In genomic region chr22:32073823-32074380, GRCh38 we compare ENCODE assay signal across 24 cellular contexts. TPM values are rescaled to one million over a fixed set of nuclear protein-coding genes. Genes with fewer than 3 reads are reported as not detected.
DNase-seq lines count a peak whose midpoint lies in the region; ATAC-seq and TF ChIP-seq lines count a peak whose summit lies in the region.
"Had no signal": no experiment of that assay in that cellular context is flagged by ENCODE, and none has a peak within 500 bp of the region (broad histone marks: within the 10 kb centered on the region; RNA-seq: fewer than 3 reads in every experiment).

No MANE protein-coding gene starts in this region.

- H3K4me3 ChIP-seq in Peyer's patch (no peak overlapping the region), hepatocyte (no peak overlapping the region), right lobe of liver (no peak overlapping the region), breast epithelium (no peak overlapping the region)
- H3K4me3 ChIP-seq: GM23248, HAP-1 had no signal

- H3K27me3 ChIP-seq in Peyer's patch (no peaks in the 10 kb centered on the region), hepatocyte (no peaks in the 10 kb centered on the region), right lobe of liver (no peaks in the 10 kb centered on the region), breast epithelium (no peaks in the 10 kb centered on the region), foreskin keratinocyte (peaks cover 25% of the 10 kb centered on the region)

- H3K27ac ChIP-seq in Peyer's patch (peak overlapping the region in 3 of 4 donors; percentile 51 to 88 (median 85)), hepatocyte (peak overlapping the region; percentile 78), right lobe of liver (no peak overlapping the region), breast epithelium (no peak overlapping the region), foreskin keratinocyte (no peak overlapping the region)
- H3K27ac ChIP-seq: C4-2B, GM23248, HL-60 had no signal

- H3K36me3 Mint-ChIP-seq in naive thymus-derived CD8-positive, alpha-beta T cell, result no peaks in the 10 kb centered on the region
- H3K36me3 Mint-ChIP-seq: CD8-positive, alpha-beta memory T cell had no signal

- H3K27ac Mint-ChIP-seq in naive thymus-derived CD8-positive, alpha-beta T cell, result no peak overlapping the region

- TF ChIP-seq POLR2A in Peyer's patch (IDR thresholded peaks at IDR 0.05) (peak; percentile 16 to 73), right lobe of liver (IDR thresholded peaks at IDR 0.05) (no peak), breast epithelium (IDR thresholded peaks at IDR 0.05) (no peak)

- intact Hi-C loops in right lobe of liver (cut with DNase I) (no loop called here), breast epithelium (cut with DNase I; ENCODE audit: low total_unique reads) (no loop called here)

- H3K4me3 Mint-ChIP-seq in naive thymus-derived CD8-positive, alpha-beta T cell, result no peak overlapping the region
- H3K4me3 Mint-ChIP-seq: CD8-positive, alpha-beta memory T cell had no signal

- H3K9me2 ChIP-seq in hepatocyte (replicated peaks; ENCODE audit: insufficient read depth), result no peaks in the 10 kb centered on the region

- no peaks in the 10 kb centered on the region for H3K9me3 Mint-ChIP-seq in naive thymus-derived CD8-positive, alpha-beta T cell
- H3K9me3 Mint-ChIP-seq: CD8-positive, alpha-beta memory T cell had no signal

- no peak overlapping the region for H2AFZ ChIP-seq in hepatocyte
- H2AFZ ChIP-seq: GM23248 had no signal

- TF ChIP-seq CTCF in Peyer's patch (IDR thresholded peaks at IDR 0.05) (no peak), hepatocyte (IDR thresholded peaks at IDR 0.05; ENCODE audit: poor library complexity) (no peak), right lobe of liver (IDR thresholded peaks at IDR 0.05) (no peak), breast epithelium (IDR thresholded peaks at IDR 0.05) (no peak), foreskin keratinocyte (conservative IDR thresholded peaks at IDR 0.05) (no peak)

- H4K20me1 ChIP-seq in hepatocyte (ENCODE audit: insufficient read depth, poor library complexity, severe bottlenecking), result no peaks in the 10 kb centered on the region

- no peaks in the 10 kb centered on the region for H3K4me1 Mint-ChIP-seq in naive thymus-derived CD8-positive, alpha-beta T cell
- H3K4me1 Mint-ChIP-seq: CD8-positive, alpha-beta memory T cell had no signal

- ATAC-seq in right lobe of liver (peak in 3 of 4 donors; percentile 16 to 38 (median 19)), foreskin keratinocyte (no peak), HG03432 (IDR thresholded peaks at IDR 0.05; ENCODE audit: unreplicated experiment) (no peak)
- ATAC-seq in naive thymus-derived CD8-positive, alpha-beta T cell, result no peak
- ATAC-seq: Panc1 had no signal

- peaks cover 6 to 32% (median 12%) of the 10 kb centered on the region in 5 donors for H3K27me3 Mint-ChIP-seq in naive thymus-derived CD8-positive, alpha-beta T cell

- peaks cover 0 to 42% (median 10%) of the 10 kb centered on the region in 4 donors for H3K4me1 ChIP-seq in Peyer's patch
- peaks cover 26% of the 10 kb centered on the region for H3K4me1 ChIP-seq in hepatocyte (ENCODE audit: insufficient read depth)
- H3K4me1 ChIP-seq in right lobe of liver, result peaks cover 0 to 10% (median 0%) of the 10 kb centered on the region in 4 donors
- H3K4me1 ChIP-seq in breast epithelium, result no peaks in the 10 kb centered on the region
- no peaks in the 10 kb centered on the region for H3K4me1 ChIP-seq in foreskin keratinocyte
- H3K4me1 ChIP-seq: HAP-1 had no signal

- H3K4me2 ChIP-seq in hepatocyte, result no peak overlapping the region

- no peaks in the 10 kb centered on the region for H3K9me3 ChIP-seq in Peyer's patch
- H3K9me3 ChIP-seq in hepatocyte (ENCODE audit: low read depth), result no peaks in the 10 kb centered on the region
- H3K9me3 ChIP-seq in right lobe of liver, result no peaks in the 10 kb centered on the region
- no peaks in the 10 kb centered on the region for H3K9me3 ChIP-seq in breast epithelium
- H3K9me3 ChIP-seq: HAP-1 had no signal

- no peaks in the 10 kb centered on the region for H3K79me2 ChIP-seq in hepatocyte

- WGBS in hepatocyte (ENCODE audit: low lambda C conversion rate, missing lambda C conversion rate), result 76% methylated on average over 5 of the region's 5 CpGs
- WGBS in right lobe of liver (ENCODE audit: insufficient coverage, low coverage, low lambda C conversion rate, missing lambda C conversion rate), result 78% methylated on average over 5 of the region's 5 CpGs

- POLR2A ChIA-PET in naive thymus-derived CD8-positive, alpha-beta T cell (lab: Charles Lee), result no interaction called here

- H3K36me3 ChIP-seq in Peyer's patch, result peaks cover 0 to 16% (median 0%) of the 10 kb centered on the region in 3 donors
- H3K36me3 ChIP-seq in hepatocyte (replicated peaks; ENCODE audit: insufficient read depth, low read depth), result no peaks in the 10 kb centered on the region
- no peaks in the 10 kb centered on the region for H3K36me3 ChIP-seq in right lobe of liver
- H3K36me3 ChIP-seq in breast epithelium, result no peaks in the 10 kb centered on the region
- H3K36me3 ChIP-seq: HAP-1 had no signal

- DNase-seq in Peyer's patch (peak in 2 of 3 donors; percentile 79 to 86), hepatocyte (ENCODE audit: low spot score) (peak; percentile 60), right lobe of liver (no peak), renal cortical epithelial cell (ENCODE audit: low read depth) (peak; percentile 29), breast epithelium (ENCODE audit: low spot score in 2 of 2) (no peak), foreskin keratinocyte (no peak)
- no peak for DNase-seq in naive thymus-derived CD8-positive, alpha-beta T cell
- DNase-seq: Calu3; CD8-positive, alpha-beta memory T cell; DMS153; GM23248; KG1; NCI-H1092; NCI-H1436; NCI-H1930; NCI-H226; NCI-H510A treated with DMSO at 0.1 percent for 48 hours; NCI-H748 treated with DMSO at 0.1 percent for 48 hours had no signal

RNA-seq across cellular contexts. Expression of gene SLC5A1, which starts 30.8 kb away (rescaled TPM):
- total RNA-seq in Peyer's patch (1,000 to 10,000 TPM in 3 of 4 donors, 10 to 100 TPM in 1; 14.0 to 1,055 (median 1,005) TPM), hepatocyte (7.3 and 7.4 TPM in 2 replicates), right lobe of liver (1 to 10 TPM in 3 of 6 experiments, under 1 TPM in 3; 0.31 to 1.7 (median 0.85) TPM), renal cortical epithelial cell (not detected in 2 replicates), breast epithelium (1 to 10 TPM in 2 of 3 donors, not detected in 1; 1.3 to 5.3 TPM), foreskin keratinocyte (0.10 TPM in 1 of 2 replicates, not detected in the other)
- polyA plus RNA-seq in hepatocyte (3.0 and 4.4 TPM in 2 replicates), foreskin keratinocyte (0.06 TPM in 1 of 2 replicates, not detected in the other)
- total RNA-seq in naive thymus-derived CD8-positive, alpha-beta T cell, result not detected
- polyA plus RNA-seq in naive thymus-derived CD8-positive, alpha-beta T cell, result not detected
- total RNA-seq: CD8-positive, alpha-beta memory T cell; Daoy; GM23248 had no signal
- polyA plus RNA-seq: CD8-positive, alpha-beta memory T cell; GM23248 had no signal

Comparison
In these comparisons a context has a peak if more than half of its experiments do, and no peak if none do; other contexts are left out.
1. DNase-seq: peak in Peyer's patch (2 of 3), hepatocyte (single experiment) and renal cortical epithelial cell (single experiment); none in right lobe of liver (0 of 3), breast epithelium (0 of 2), naive thymus-derived CD8-positive, alpha-beta T cell (0 of 10) and foreskin keratinocyte (0 of 2).
2. H3K27ac ChIP-seq: peak in Peyer's patch (3 of 4) and hepatocyte (single experiment); none in right lobe of liver (0 of 3), breast epithelium (0 of 2) and foreskin keratinocyte (single experiment).
3. POLR2A ChIP-seq: peak in Peyer's patch (2 of 2); none in right lobe of liver (single experiment) and breast epithelium (single experiment).
4. ATAC-seq: peak in right lobe of liver (3 of 4); none in naive thymus-derived CD8-positive, alpha-beta T cell (0 of 2), foreskin keratinocyte (single experiment) and HG03432 (single experiment).